ENCODE assay signal across 21 cellular contexts in the genomic region with DNA sequence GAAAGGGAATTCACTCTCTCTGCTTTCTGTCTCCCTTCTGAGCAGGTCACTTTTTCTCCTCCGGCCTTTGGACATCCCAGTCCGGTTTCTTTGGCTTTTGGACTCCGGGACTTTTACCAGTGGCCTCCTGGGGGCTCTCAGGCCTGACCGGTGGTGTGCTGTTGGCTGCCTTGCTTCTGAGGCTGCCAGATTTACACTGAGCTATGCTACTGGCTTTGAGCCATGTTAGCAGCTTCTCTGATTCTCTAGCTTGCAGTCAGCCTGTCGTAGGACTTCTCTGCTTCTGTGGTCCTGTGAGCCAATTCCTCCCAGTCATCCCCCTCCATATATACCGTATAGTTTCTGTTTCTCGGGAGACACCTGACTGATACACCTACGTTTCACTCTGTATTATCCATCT.
DNase-seq lines count a peak whose midpoint lies in the region; ATAC-seq and TF ChIP-seq lines count a peak whose summit lies in the region.
"Had no signal": no experiment of that assay in that cellular context is flagged by ENCODE, and none has a peak within 500 bp of the region (broad histone marks: within the 10 kb centered on the region; RNA-seq: fewer than 3 reads in every experiment).

No MANE protein-coding gene starts in this region.

- no peaks in the 10 kb centered on the region for H3K4me1 Mint-ChIP-seq in T-helper 2 cell treated with Interferon-gamma antibody and Interleukin-4, amounts not matched to agents 5 μg/mL and 100 μg/mL, for 36 hours (ENCODE audit: low read depth)
- H3K4me1 Mint-ChIP-seq: activated naive CD4-positive, alpha-beta T cell treated with anti-CD3 and anti-CD28 coated beads, Interleukin-2, amount 10 ng/mL, durations not matched to agents 7 days and 5 days; CD4-positive, alpha-beta memory T cell; neural crest cell had no signal

- no peak overlapping the region for H3K27ac Mint-ChIP-seq in T-helper 2 cell treated with Interferon-gamma antibody and Interleukin-4, amounts not matched to agents 5 μg/mL and 100 μg/mL, for 36 hours
- H3K27ac Mint-ChIP-seq: activated naive CD4-positive, alpha-beta T cell treated with anti-CD3 and anti-CD28 coated beads, Interleukin-2, amount 10 ng/mL, durations not matched to agents 7 days and 5 days; CD4-positive, alpha-beta memory T cell had no signal

- H3K4me1 ChIP-seq in right atrium auricular region (peaks cover 3 to 38% of the 10 kb centered on the region in 2 donors), thoracic aorta (ENCODE audit: control insufficient read depth in 1 of 2, low read depth in 2 of 2) (peaks cover 7 to 27% of the 10 kb centered on the region in 2 donors)
- H3K4me1 ChIP-seq: prostate gland had no signal

- H3K9me3 Mint-ChIP-seq in T-helper 2 cell treated with Interferon-gamma antibody and Interleukin-4, amounts not matched to agents 5 μg/mL and 100 μg/mL, for 36 hours = no peaks in the 10 kb centered on the region

- H3K4me3 ChIP-seq in MG63 = no peak overlapping the region
- H3K4me3 ChIP-seq in coronary artery = peak overlapping the region; percentile 53
- no peak overlapping the region for H3K4me3 ChIP-seq in right atrium auricular region
- peak overlapping the region; percentile 8 for H3K4me3 ChIP-seq in thoracic aorta
- H3K4me3 ChIP-seq: K562, mucosa of descending colon, prostate gland, SK-N-MC, smooth muscle cell had no signal

- H3K4me3 Mint-ChIP-seq in T-helper 2 cell treated with Interferon-gamma antibody and Interleukin-4, amounts not matched to agents 5 μg/mL and 100 μg/mL, for 36 hours = no peak overlapping the region
- H3K4me3 Mint-ChIP-seq: activated naive CD4-positive, alpha-beta T cell treated with anti-CD3 and anti-CD28 coated beads, Interleukin-2, amount 10 ng/mL, durations not matched to agents 7 days and 5 days; CD4-positive, alpha-beta memory T cell; neural crest cell had no signal

- DNase-seq in MG63 (peak; percentile 14), coronary artery (ENCODE audit: low spot score) (no peak), right atrium auricular region (ENCODE audit: low spot score) (no peak), thoracic aorta (ENCODE audit: low spot score) (no peak)
- DNase-seq in T-helper 2 cell treated with Interferon-gamma antibody and Interleukin-4, amounts not matched to agents 5 μg/mL and 100 μg/mL, for 36 hours (ENCODE audit: low spot score) = no peak
- DNase-seq in stimulated activated CD4-positive, alpha-beta T cell treated with anti-CD3 and anti-CD28 coated beads, Interleukin-2, amount 100 ng/mL, for 24 hours = no peak
- DNase-seq: activated CD4-positive, CD25-positive, alpha-beta regulatory T cell; activated naive CD4-positive, alpha-beta T cell treated with anti-CD3 and anti-CD28 coated beads, Interleukin-2, amount 10 ng/mL, durations not matched to agents 7 days and 5 days; activated T-cell treated with anti-CD3 and anti-CD28 coated beads, Interleukin-2, amount 50 U/mL, for 48 hours; CD4-positive, alpha-beta memory T cell; DMS53; effector CD8-positive, alpha-beta T cell; mucosa of descending colon; stimulated activated CD4-positive, alpha-beta T cell treated with anti-CD3 and anti-CD28 coated beads, Interleukin-4, amount 100 ng/mL, for 1 hour; T-helper 9 cell had no signal

- no peaks in the 10 kb centered on the region for H3K27me3 Mint-ChIP-seq in T-helper 2 cell treated with Interferon-gamma antibody and Interleukin-4, amounts not matched to agents 5 μg/mL and 100 μg/mL, for 36 hours (ENCODE audit: low read depth)
- H3K27me3 Mint-ChIP-seq: activated naive CD4-positive, alpha-beta T cell treated with anti-CD3 and anti-CD28 coated beads, Interleukin-2, amount 10 ng/mL, durations not matched to agents 7 days and 5 days had no signal

- H3K9me3 ChIP-seq in MG63 (no peaks in the 10 kb centered on the region), right atrium auricular region (no peaks in the 10 kb centered on the region), thoracic aorta (no peaks in the 10 kb centered on the region)
- H3K9me3 ChIP-seq: mucosa of descending colon, prostate gland had no signal

- no peak for TF ChIP-seq CTCF in coronary artery (IDR thresholded peaks at IDR 0.05)
- TF ChIP-seq CTCF in right atrium auricular region (IDR thresholded peaks at IDR 0.05) = no peak
- peak; percentile 25 for TF ChIP-seq CTCF in thoracic aorta (IDR thresholded peaks at IDR 0.05)

- ATAC-seq in thoracic aorta (ENCODE audit: insufficient number of reproducible peaks, low FRiP score, low read depth) = no peak
- no peak for ATAC-seq in HG02763 (IDR thresholded peaks at IDR 0.05; ENCODE audit: unreplicated experiment)
- ATAC-seq: K562, mucosa of descending colon had no signal

- H3K27me3 ChIP-seq in MG63 (no peaks in the 10 kb centered on the region), right atrium auricular region (no peaks in the 10 kb centered on the region), thoracic aorta (replicated peaks; ENCODE audit: insufficient read depth) (no peaks in the 10 kb centered on the region)

- H3K36me3 ChIP-seq in MG63 = no peaks in the 10 kb centered on the region
- no peaks in the 10 kb centered on the region for H3K36me3 ChIP-seq in right atrium auricular region
- H3K36me3 ChIP-seq in thoracic aorta = no peaks in the 10 kb centered on the region
- H3K36me3 ChIP-seq: prostate gland had no signal

- H3K36me3 Mint-ChIP-seq in T-helper 2 cell treated with Interferon-gamma antibody and Interleukin-4, amounts not matched to agents 5 μg/mL and 100 μg/mL, for 36 hours (ENCODE audit: low read depth) = no peaks in the 10 kb centered on the region
- H3K36me3 Mint-ChIP-seq: activated naive CD4-positive, alpha-beta T cell treated with anti-CD3 and anti-CD28 coated beads, Interleukin-2, amount 10 ng/mL, durations not matched to agents 7 days and 5 days; CD4-positive, alpha-beta memory T cell had no signal

- H3K27ac ChIP-seq in coronary artery = peak overlapping the region; percentile 46 to 56
- H3K27ac ChIP-seq in right atrium auricular region = peak overlapping the region; percentile 34 to 58
- H3K27ac ChIP-seq in thoracic aorta = no peak overlapping the region
- H3K27ac ChIP-seq: prostate gland, SK-N-MC had no signal

Comparison
In these comparisons a context has a peak if more than half of its experiments do, and no peak if none do; other contexts are left out.
1. H3K4me3 ChIP-seq: peak in coronary artery (single experiment) and thoracic aorta (single experiment); none in MG63 (single experiment) and right atrium auricular region (0 of 2).
2. H3K27ac ChIP-seq: peak in coronary artery (2 of 2) and right atrium auricular region (2 of 2); none in thoracic aorta (0 of 2).